ENCODE assay signal across 32 cellular contexts in the genomic region with DNA sequence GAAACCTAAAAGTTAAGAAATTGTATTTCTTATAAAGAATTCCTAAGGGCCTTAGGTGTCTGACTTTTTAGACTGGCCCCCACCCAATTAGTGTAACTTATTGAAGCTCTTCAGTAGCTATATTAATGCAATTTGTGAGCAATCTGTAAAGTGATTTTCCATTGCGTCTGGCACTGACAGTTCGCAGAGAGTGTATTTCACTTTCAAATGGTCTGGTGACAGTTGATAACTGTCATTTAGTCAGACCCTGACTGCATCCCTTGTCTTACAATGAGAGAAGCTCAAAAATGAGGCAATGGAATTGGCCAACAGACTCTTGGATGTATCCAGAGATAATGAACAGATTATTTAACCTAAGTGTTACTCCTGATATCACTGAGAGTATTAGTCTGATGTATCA.
"Had no signal": no experiment of that assay in that cellular context is flagged by ENCODE, and none has a peak within 500 bp of the region (broad histone marks: within the 10 kb centered on the region; RNA-seq: fewer than 3 reads in every experiment).

No MANE protein-coding gene starts in this region.

- H3K9me3 ChIP-seq: adrenal gland, ascending aorta, body of pancreas, breast epithelium had no signal

- H3K4me1 ChIP-seq: ascending aorta, body of pancreas, breast epithelium had no signal

- DNase-seq: activated effector memory CD4-positive, alpha-beta T cell treated with anti-CD3 and anti-CD28 coated beads, Interleukin-2, amount 50 U/mL, for 16 hours; activated effector memory CD4-positive, alpha-beta T cell treated with Interleukin-2 at 50 U/mL for 16 hours; activated gamma-delta T cell; activated gamma-delta T cell treated with Interleukin-2 at 50 U/mL for 16 hours; activated naive CD4-positive, alpha-beta T cell; activated naive CD4-positive, alpha-beta T cell treated with anti-CD3 and anti-CD28 coated beads for 36 hours; activated naive CD4-positive, alpha-beta T cell treated with anti-CD3 and anti-CD28 coated beads, Interleukin-2, amount 10 ng/mL, durations not matched to agents 7 days and 5 days; activated naive CD4-positive, alpha-beta T cell treated with anti-CD3 and anti-CD28 coated beads, Interleukin-2, amount 50 U/mL, for 16 hours; activated naive CD4-positive, alpha-beta T cell treated with Interleukin-2 at 50 U/mL for 16 hours; activated naive CD8-positive, alpha-beta T cell treated with anti-CD3 and anti-CD28 coated beads for 36 hours; activated naive CD8-positive, alpha-beta T cell treated with anti-CD3 and anti-CD28 coated beads, Interleukin-2, amount 10 ng/mL, durations not matched to agents 7 days and 5 days; activated naive CD8-positive, alpha-beta T cell treated with anti-CD3 and anti-CD28 coated beads, Interleukin-2, amount 50 U/mL, for 24 hours; activated T-cell treated with anti-CD3 and anti-CD28 coated beads, Interleukin-2, amount 50 U/mL, for 1 hour; activated T-cell treated with anti-CD3 and anti-CD28 coated beads, Interleukin-2, amount 50 U/mL, for 24 hours; activated T-cell treated with anti-CD3 and anti-CD28 coated beads, Interleukin-2, amount 50 U/mL, for 4 hours; activated T-cell treated with anti-CD3 and anti-CD28 coated beads, Interleukin-2, amount 50 U/mL, for 48 hours; activated T-cell treated with anti-CD3 and anti-CD28 coated beads, Interleukin-2, amount 50 U/mL, for 72 hours; adrenal gland; amniotic stem cell; amygdala; anterior cingulate cortex; aorta; body of pancreas; brain microvascular endothelial cell; caudate nucleus; central memory CD4-positive, alpha-beta T cell; cerebellar nuclear complex had no signal

- H3K36me3 ChIP-seq: adrenal gland, ascending aorta, brain microvascular endothelial cell, breast epithelium, cardiac muscle cell had no signal

- H3K27ac ChIP-seq: adrenal gland, ascending aorta, body of pancreas, brain microvascular endothelial cell, breast epithelium, cardiac muscle cell had no signal

- H3K27me3 ChIP-seq: adrenal gland, ascending aorta, body of pancreas, brain microvascular endothelial cell, breast epithelium, cardiac muscle cell had no signal

- H3K4me3 ChIP-seq: adrenal gland, ascending aorta, body of pancreas, breast epithelium, cardiac muscle cell had no signal

- ATAC-seq: activated naive CD4-positive, alpha-beta T cell treated with anti-CD3 and anti-CD28 coated beads, Interleukin-2, amount 50 U/mL, for 72 hours; activated naive CD8-positive, alpha-beta T cell treated with anti-CD3 and anti-CD28 coated beads, Interleukin-2, amount 50 U/mL, for 24 hours; activated T-cell treated with anti-CD3 and anti-CD28 coated beads, Interleukin-2, amount 50 U/mL, for 4 hours; activated T-cell treated with anti-CD3 and anti-CD28 coated beads, Interleukin-2, amount 50 U/mL, for 72 hours; activated T-helper 17 cell treated with anti-CD3 and anti-CD28 coated beads, Interleukin-2, amount 50 U/mL, for 72 hours; body of pancreas had no signal
